Comparison of ENCODE assay signal across 9 cellular contexts in the genomic region with DNA sequence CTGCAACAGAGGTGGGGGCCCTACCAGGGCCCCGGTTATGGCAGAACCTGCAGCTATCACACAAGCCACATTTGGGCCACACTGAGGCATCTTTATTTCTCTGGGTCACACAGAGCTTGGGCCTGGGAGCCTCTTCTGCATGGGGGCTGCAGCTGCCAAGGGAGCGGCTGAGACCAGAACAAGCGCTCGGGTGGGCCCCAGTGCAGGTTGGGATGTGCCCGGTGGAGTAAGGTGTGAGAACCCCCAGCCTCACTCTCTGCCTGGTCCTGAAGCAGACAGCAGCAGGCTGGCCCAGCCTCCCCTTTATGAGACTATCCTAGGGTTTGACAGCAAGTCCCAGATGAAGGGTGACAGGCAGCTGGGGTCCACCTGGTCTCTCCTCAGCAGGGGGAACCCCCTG. TPM values are rescaled to one million over a fixed set of nuclear protein-coding genes. Genes with fewer than 3 reads are reported as not detected.
DNase-seq lines count a peak whose midpoint lies in the region; ATAC-seq and TF ChIP-seq lines count a peak whose summit lies in the region.
"Not testable (repeated sequence)": the region's sequence is repeated elsewhere in the genome, so short reads cannot be mapped to it uniquely, and the experiment has no call there.
"Had no signal": no experiment of that assay in that cellular context is flagged by ENCODE, and none has a peak within 500 bp of the region (broad histone marks: within the 10 kb centered on the region; RNA-seq: fewer than 3 reads in every experiment).

No MANE protein-coding gene starts in this region.

- not testable (repeated sequence) for H3K9me3 Mint-ChIP-seq in CD14-positive monocyte; activated CD4-positive, alpha-beta T cell treated with anti-CD3 and anti-CD28 coated beads, Interleukin-2, amount 10 ng/mL, durations not matched to agents 24 days and 14 days; MCF 10A (ENCODE audit: unreplicated experiment); mesothelial cell of epicardium

- not testable (repeated sequence) for H3K9me3 ChIP-seq in esophagus muscularis mucosa, spleen, transverse colon

- H3K4me1 ChIP-seq in esophagus muscularis mucosa (peaks cover 18 to 37% (median 30%) of the 10 kb centered on the region in 4 donors), spleen (peaks cover 5 to 30% (median 23%) of the 10 kb centered on the region in 6 donors), transverse colon (peaks cover 7 to 21% (median 15%) of the 10 kb centered on the region in 4 donors)

- TF ChIP-seq POLR2A in esophagus muscularis mucosa (IDR thresholded peaks at IDR 0.05; ENCODE audit: low read depth); spleen (IDR thresholded peaks at IDR 0.05); transverse colon (IDR thresholded peaks at IDR 0.05): not testable (repeated sequence)

- not testable (repeated sequence) for H3K36me3 Mint-ChIP-seq in CD14-positive monocyte; activated CD4-positive, alpha-beta T cell treated with anti-CD3 and anti-CD28 coated beads, Interleukin-2, amount 10 ng/mL, durations not matched to agents 24 days and 14 days (ENCODE audit: low read depth); MCF 10A (ENCODE audit: insufficient read depth, unreplicated experiment); mesothelial cell of epicardium

- H3K27ac ChIP-seq in esophagus muscularis mucosa (replicated peaks in 1 of 4); spleen; transverse colon: not testable (repeated sequence)

- POLR2A ChIA-PET in MCF 10A (lab: Yijun Ruan, JAX) = not testable (repeated sequence)

- intact Hi-C loops in CD14-positive monocyte (cut with micrococcal nuclease); activated CD4-positive, alpha-beta T cell treated with anti-CD3 and anti-CD28 coated beads, Interleukin-2, amount 10 ng/mL, durations not matched to agents 24 days and 14 days (cut with micrococcal nuclease); MCF 10A (cut with micrococcal nuclease); esophagus muscularis mucosa (cut with DNase I); spleen (cut with DNase I; ENCODE audit: low total_unique reads); transverse colon (cut with DNase I; ENCODE audit: low total_unique reads): not testable (repeated sequence)

- TF ChIP-seq CTCF in CD14-positive monocyte (IDR thresholded peaks at IDR 0.05); MCF 10A (IDR thresholded peaks at IDR 0.05; ENCODE audit: unreplicated experiment); esophagus muscularis mucosa (IDR thresholded peaks at IDR 0.05); mesothelial cell of epicardium (IDR thresholded peaks at IDR 0.05; ENCODE audit: unreplicated experiment); spleen (IDR thresholded peaks at IDR 0.05 in 8 of 11, conservative IDR thresholded peaks at IDR 0.05 in 3 of 11); transverse colon (IDR thresholded peaks at IDR 0.05): not testable (repeated sequence)

- peaks cover 0 to 20% (median 11%) of the 10 kb centered on the region in 4 donors for H3K36me3 ChIP-seq in esophagus muscularis mucosa
- H3K36me3 ChIP-seq in spleen = peaks cover 0 to 28% (median 0%) of the 10 kb centered on the region in 6 donors
- H3K36me3 ChIP-seq in transverse colon = not testable (repeated sequence)

- not testable (repeated sequence) for H3K27me3 Mint-ChIP-seq in CD14-positive monocyte (ENCODE audit: low read depth in 3 of 3); activated CD4-positive, alpha-beta T cell treated with anti-CD3 and anti-CD28 coated beads, Interleukin-2, amount 10 ng/mL, durations not matched to agents 24 days and 14 days; MCF 10A (ENCODE audit: insufficient read depth, unreplicated experiment); mesothelial cell of epicardium (ENCODE audit: low read depth)

- in situ Hi-C loops in transverse colon (cut with MboI; ENCODE audit: low pct_ligation_motif_present in 1 of 4, low pct_unique_long_range_greater_than_20kb in 1 of 4, low sequenced_read_pairs in 3 of 4) = not testable (repeated sequence)

- ATAC-seq in left lobe of liver = not testable (repeated sequence)

- not testable (repeated sequence) for H3K27ac Mint-ChIP-seq in CD14-positive monocyte; activated CD4-positive, alpha-beta T cell treated with anti-CD3 and anti-CD28 coated beads, Interleukin-2, amount 10 ng/mL, durations not matched to agents 24 days and 14 days; MCF 10A (ENCODE audit: low read depth, unreplicated experiment); mesothelial cell of epicardium

- TF ChIP-seq EP300 in esophagus muscularis mucosa (IDR thresholded peaks at IDR 0.05); transverse colon (IDR thresholded peaks at IDR 0.05; ENCODE audit: low read depth): not testable (repeated sequence)

- H3K4me3 ChIP-seq in esophagus muscularis mucosa, spleen, transverse colon: not testable (repeated sequence)

- DNase-seq in CD14-positive monocyte (ENCODE audit: low spot score) (peak; percentile 21), esophagus muscularis mucosa (ENCODE audit: extremely low spot score) (peak; percentile 50), left lobe of liver (ENCODE audit: low spot score) (peak; percentile 46), mesothelial cell of epicardium (ENCODE audit: low spot score in 2 of 2, unreplicated experiment in 2 of 2) (peak; percentile 3 to 25), spleen (peak; percentile 55), transverse colon (peak; percentile 3)
- peak; percentile 53 for DNase-seq in activated CD4-positive, alpha-beta T cell treated with anti-CD3 and anti-CD28 coated beads, Interleukin-2, amount 10 ng/mL, durations not matched to agents 24 days and 14 days
- not testable (repeated sequence) for DNase-seq in MCF 10A (ENCODE audit: unreplicated experiment)

- BruUV-seq in MCF 10A (replicated peaks; lab: Mats Ljungman, UMichigan) = TSS peak; percentile 43

- H3K4me1 Mint-ChIP-seq in CD14-positive monocyte = peaks cover 22% of the 10 kb centered on the region
- peaks cover 15% of the 10 kb centered on the region for H3K4me1 Mint-ChIP-seq in activated CD4-positive, alpha-beta T cell treated with anti-CD3 and anti-CD28 coated beads, Interleukin-2, amount 10 ng/mL, durations not matched to agents 24 days and 14 days
- not testable (repeated sequence) for H3K4me1 Mint-ChIP-seq in MCF 10A (ENCODE audit: insufficient read depth, unreplicated experiment)
- peaks cover 22% of the 10 kb centered on the region for H3K4me1 Mint-ChIP-seq in mesothelial cell of epicardium

- 85% methylated on average over 4 of the region's 5 CpGs for WGBS in esophagus muscularis mucosa
- WGBS in spleen, 5 donors = 86 to 100% (median 92%) methylated on average over 4 to 5 of the region's 5 CpGs; no CpG with 5 or more reads in 2 of the 5 donors
- 100% methylated on average over 3 of the region's 5 CpGs; no CpG with 5 or more reads in 1 of the 2 donors for WGBS in transverse colon (ENCODE audit: low coverage in 1 of 2), 2 donors

- not testable (repeated sequence) for H3K27me3 ChIP-seq in esophagus muscularis mucosa; spleen (replicated peaks in 1 of 7); transverse colon

- H3K4me3 Mint-ChIP-seq in CD14-positive monocyte; activated CD4-positive, alpha-beta T cell treated with anti-CD3 and anti-CD28 coated beads, Interleukin-2, amount 10 ng/mL, durations not matched to agents 24 days and 14 days; MCF 10A (ENCODE audit: unreplicated experiment); mesothelial cell of epicardium: not testable (repeated sequence)

- CTCF ChIA-PET in MCF 10A (lab: Yijun Ruan, JAX) = not testable (repeated sequence)

RNA-seq across cellular contexts. Expression of a gene that starts 5.7 kb away (rescaled TPM):
- polyA plus RNA-seq in CD14-positive monocyte = 10 to 100 TPM; 56.3 to 62.8 TPM
- 37.2 TPM in 2 replicates for total RNA-seq in activated CD4-positive, alpha-beta T cell treated with anti-CD3 and anti-CD28 coated beads, Interleukin-2, amount 10 ng/mL, durations not matched to agents 24 days and 14 days
- 33.3 and 36.4 TPM in 2 replicates for total RNA-seq in MCF 10A (2022)
- total RNA-seq in esophagus muscularis mucosa = 10 to 100 TPM; 41.5 to 73.0 (median 52.9) TPM
- 60.2 TPM for total RNA-seq in left lobe of liver
- total RNA-seq in mesothelial cell of epicardium = 38.7 to 40.1 TPM (median 38.7 TPM) in 3 replicates
- 10 to 100 TPM; 25.6 to 49.9 (median 32.4) TPM for total RNA-seq in spleen
- 10 to 100 TPM; 50.0 to 70.0 (median 66.1) TPM for polyA plus RNA-seq in spleen
- 10 to 100 TPM; 27.7 to 52.3 (median 36.9) TPM for total RNA-seq in transverse colon

RNA-seq across cellular contexts. Expression of a gene that starts 46.1 kb away (rescaled TPM):
- not detected for polyA plus RNA-seq in CD14-positive monocyte
- 1.6 and 1.7 TPM in 2 replicates for total RNA-seq in activated CD4-positive, alpha-beta T cell treated with anti-CD3 and anti-CD28 coated beads, Interleukin-2, amount 10 ng/mL, durations not matched to agents 24 days and 14 days
- total RNA-seq in MCF 10A (2022) = 2.7 and 3.7 TPM in 2 replicates
- total RNA-seq in esophagus muscularis mucosa = 1 to 10 TPM in 2 of 4 donors, not detected in 2; 1.8 to 2.2 TPM
- 10.9 TPM for total RNA-seq in left lobe of liver
- total RNA-seq in mesothelial cell of epicardium = 8.9 to 10.0 TPM (median 9.5 TPM) in 3 replicates
- total RNA-seq in spleen = 10 to 100 TPM in 2 of 7 donors, 1 to 10 TPM in 5; 4.5 to 11.8 (median 7.0) TPM
- 1 to 10 TPM; 1.5 to 6.5 (median 2.8) TPM for polyA plus RNA-seq in spleen
- 10 to 100 TPM in 1 of 4 donors, 1 to 10 TPM in 1, under 1 TPM in 1, not detected in 1; 0.64 to 22.8 (median 3.0) TPM for total RNA-seq in transverse colon
- total RNA-seq: GM23248 had no signal
